Comparison of ENCODE assay signal across 2 cellular contexts in the genomic region with DNA sequence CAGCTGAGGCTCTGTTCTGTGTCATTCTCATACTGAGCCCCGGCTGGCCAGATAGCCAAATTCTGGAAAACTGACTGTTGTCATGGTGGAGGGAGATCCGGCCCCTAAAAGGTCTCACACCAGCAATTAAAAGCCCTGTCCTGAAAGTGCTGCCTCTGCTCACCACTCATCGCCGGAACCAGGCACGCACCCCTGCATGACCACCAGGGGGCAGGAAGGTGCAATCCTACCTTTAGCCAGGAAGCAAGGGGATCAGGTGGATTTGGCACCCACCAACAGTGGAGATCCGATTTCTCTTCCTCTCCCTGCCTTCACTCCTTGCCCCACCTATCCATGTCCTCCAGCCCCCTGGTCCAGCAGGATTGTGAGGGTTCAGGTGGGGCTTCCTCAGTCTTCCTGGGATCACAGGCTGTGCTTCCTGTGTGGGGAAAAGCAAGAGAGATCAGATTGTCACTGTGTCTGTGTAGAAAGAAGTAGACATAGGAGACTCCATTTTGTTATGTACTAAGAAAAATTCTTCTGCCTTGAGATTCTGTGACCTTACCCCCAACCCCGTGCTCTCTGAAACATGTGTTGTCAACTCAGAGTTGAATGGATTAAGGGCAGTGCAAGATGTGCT.
TF ChIP-seq lines count a peak whose summit lies in the region.

No MANE protein-coding gene starts in this region.

TF ChIP-seq in GM23338, 12 proteins besides CTCF, POLR2A, EP300 and RAD21:
- TF ChIP-seq POLR2AphosphoS5 (IDR thresholded peaks at IDR 0.05; ENCODE audit: low read depth) (no peak), CREB1 (CRISPR knock-in tag; IDR thresholded peaks at IDR 0.05; ENCODE audit: low read depth) (peak; percentile 33; the same call in 1 of the 2 replicates), EZH2 (IDR thresholded peaks at IDR 0.05; ENCODE audit: low read depth, unreplicated experiment) (no peak), JUNB (IDR thresholded peaks at IDR 0.05; ENCODE audit: unreplicated experiment) (no peak), EZH2phosphoT487 (IDR thresholded peaks at IDR 0.05; ENCODE audit: unreplicated experiment) (no peak), STAT1 (IDR thresholded peaks at IDR 0.05; ENCODE audit: unreplicated experiment) (no peak)
- TF ChIP-seq, protein P1, sequence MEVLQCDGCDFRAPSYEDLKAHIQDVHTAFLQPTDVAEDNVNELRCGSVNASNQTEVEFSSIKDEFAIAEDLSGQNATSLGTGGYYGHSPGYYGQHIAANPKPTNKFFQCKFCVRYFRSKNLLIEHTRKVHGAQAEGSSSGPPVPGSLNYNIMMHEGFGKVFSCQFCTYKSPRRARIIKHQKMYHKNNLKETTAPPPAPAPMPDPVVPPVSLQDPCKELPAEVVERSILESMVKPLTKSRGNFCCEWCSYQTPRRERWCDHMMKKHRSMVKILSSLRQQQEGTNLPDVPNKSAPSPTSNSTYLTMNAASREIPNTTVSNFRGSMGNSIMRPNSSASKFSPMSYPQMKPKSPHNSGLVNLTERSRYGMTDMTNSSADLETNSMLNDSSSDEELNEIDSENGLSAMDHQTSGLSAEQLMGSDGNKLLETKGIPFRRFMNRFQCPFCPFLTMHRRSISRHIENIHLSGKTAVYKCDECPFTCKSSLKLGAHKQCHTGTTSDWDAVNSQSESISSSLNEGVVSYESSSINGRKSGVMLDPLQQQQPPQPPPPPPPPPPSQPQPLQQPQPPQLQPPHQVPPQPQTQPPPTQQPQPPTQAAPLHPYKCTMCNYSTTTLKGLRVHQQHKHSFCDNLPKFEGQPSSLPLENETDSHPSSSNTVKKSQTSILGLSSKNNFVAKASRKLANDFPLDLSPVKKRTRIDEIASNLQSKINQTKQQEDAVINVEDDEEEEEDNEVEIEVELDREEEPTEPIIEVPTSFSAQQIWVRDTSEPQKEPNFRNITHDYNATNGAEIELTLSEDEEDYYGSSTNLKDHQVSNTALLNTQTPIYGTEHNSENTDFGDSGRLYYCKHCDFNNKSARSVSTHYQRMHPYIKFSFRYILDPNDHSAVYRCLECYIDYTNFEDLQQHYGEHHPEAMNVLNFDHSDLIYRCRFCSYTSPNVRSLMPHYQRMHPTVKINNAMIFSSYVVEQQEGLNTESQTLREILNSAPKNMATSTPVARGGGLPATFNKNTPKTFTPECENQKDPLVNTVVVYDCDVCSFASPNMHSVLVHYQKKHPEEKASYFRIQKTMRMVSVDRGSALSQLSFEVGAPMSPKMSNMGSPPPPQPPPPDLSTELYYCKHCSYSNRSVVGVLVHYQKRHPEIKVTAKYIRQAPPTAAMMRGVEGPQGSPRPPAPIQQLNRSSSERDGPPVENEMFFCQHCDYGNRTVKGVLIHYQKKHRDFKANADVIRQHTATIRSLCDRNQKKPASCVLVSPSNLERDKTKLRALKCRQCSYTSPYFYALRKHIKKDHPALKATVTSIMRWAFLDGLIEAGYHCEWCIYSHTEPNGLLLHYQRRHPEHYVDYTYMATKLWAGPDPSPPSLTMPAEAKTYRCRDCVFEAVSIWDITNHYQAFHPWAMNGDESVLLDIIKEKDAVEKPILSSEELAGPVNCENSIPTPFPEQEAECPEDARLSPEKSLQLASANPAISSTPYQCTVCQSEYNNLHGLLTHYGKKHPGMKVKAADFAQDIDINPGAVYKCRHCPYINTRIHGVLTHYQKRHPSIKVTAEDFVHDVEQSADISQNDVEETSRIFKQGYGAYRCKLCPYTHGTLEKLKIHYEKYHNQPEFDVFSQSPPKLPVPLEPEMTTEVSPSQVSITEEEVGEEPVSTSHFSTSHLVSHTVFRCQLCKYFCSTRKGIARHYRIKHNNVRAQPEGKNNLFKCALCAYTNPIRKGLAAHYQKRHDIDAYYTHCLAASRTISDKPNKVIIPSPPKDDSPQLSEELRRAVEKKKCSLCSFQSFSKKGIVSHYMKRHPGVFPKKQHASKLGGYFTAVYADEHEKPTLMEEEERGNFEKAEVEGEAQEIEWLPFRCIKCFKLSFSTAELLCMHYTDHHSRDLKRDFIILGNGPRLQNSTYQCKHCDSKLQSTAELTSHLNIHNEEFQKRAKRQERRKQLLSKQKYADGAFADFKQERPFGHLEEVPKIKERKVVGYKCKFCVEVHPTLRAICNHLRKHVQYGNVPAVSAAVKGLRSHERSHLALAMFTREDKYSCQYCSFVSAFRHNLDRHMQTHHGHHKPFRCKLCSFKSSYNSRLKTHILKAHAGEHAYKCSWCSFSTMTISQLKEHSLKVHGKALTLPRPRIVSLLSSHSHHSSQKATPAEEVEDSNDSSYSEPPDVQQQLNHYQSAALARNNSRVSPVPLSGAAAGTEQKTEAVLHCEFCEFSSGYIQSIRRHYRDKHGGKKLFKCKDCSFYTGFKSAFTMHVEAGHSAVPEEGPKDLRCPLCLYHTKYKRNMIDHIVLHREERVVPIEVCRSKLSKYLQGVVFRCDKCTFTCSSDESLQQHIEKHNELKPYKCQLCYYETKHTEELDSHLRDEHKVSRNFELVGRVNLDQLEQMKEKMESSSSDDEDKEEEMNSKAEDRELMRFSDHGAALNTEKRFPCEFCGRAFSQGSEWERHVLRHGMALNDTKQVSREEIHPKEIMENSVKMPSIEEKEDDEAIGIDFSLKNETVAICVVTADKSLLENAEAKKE (CRISPR knock-in tag; IDR thresholded peaks at IDR 0.05) = no peak
- TF ChIP-seq, protein P2, sequence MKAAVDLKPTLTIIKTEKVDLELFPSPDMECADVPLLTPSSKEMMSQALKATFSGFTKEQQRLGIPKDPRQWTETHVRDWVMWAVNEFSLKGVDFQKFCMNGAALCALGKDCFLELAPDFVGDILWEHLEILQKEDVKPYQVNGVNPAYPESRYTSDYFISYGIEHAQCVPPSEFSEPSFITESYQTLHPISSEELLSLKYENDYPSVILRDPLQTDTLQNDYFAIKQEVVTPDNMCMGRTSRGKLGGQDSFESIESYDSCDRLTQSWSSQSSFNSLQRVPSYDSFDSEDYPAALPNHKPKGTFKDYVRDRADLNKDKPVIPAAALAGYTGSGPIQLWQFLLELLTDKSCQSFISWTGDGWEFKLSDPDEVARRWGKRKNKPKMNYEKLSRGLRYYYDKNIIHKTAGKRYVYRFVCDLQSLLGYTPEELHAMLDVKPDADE (IDR thresholded peaks at IDR 0.05) = no peak
TF ChIP-seq in GM23338: peak in this region for 1.

TF ChIP-seq in H1, 55 proteins besides CTCF, POLR2A, EP300 and RAD21 (continues in another document):
- TF ChIP-seq SAP30 (IDR thresholded peaks at IDR 0.05; ENCODE audit: insufficient read depth, insufficient replicate concordance, low read length) (no peak), GABPA (IDR thresholded peaks at IDR 0.05; ENCODE audit: borderline replicate concordance, insufficient read depth, low read length) (peak; percentile 73; the same call in 1 of the 2 replicates), SIRT6 (IDR thresholded peaks at IDR 0.05; ENCODE audit: low read length) (no peak), SUZ12 (IDR thresholded peaks at IDR 0.05; ENCODE audit: low read length) (no peak), USF2 (IDR thresholded peaks at IDR 0.05; ENCODE audit: low read length) (no peak), YY1 (IDR thresholded peaks at IDR 0.05; ENCODE audit: low read depth, low read length) (no peak), SRF (IDR thresholded peaks at IDR 0.05; ENCODE audit: low read depth, low read length) (no peak), SP4 (IDR thresholded peaks at IDR 0.05; ENCODE audit: low read length) (no peak), JUN (IDR thresholded peaks at IDR 0.05; ENCODE audit: low read depth, low read length) (no peak), CREB1 (IDR thresholded peaks at IDR 0.05) (no peak), KDM5A (IDR thresholded peaks at IDR 0.05; ENCODE audit: low read length) (no peak), TAF7 (optimal IDR thresholded peaks at IDR 0.05; ENCODE audit: borderline replicate concordance, low read depth, low read length) (no peak), ATF2 (IDR thresholded peaks at IDR 0.05; ENCODE audit: low read length) (no peak), CEBPB (IDR thresholded peaks at IDR 0.05; ENCODE audit: low read depth, low read length) (no peak), RBBP5 (IDR thresholded peaks at IDR 0.05; ENCODE audit: borderline replicate concordance, low read depth, low read length) (no peak), KDM1A (IDR thresholded peaks at IDR 0.05; ENCODE audit: borderline replicate concordance, low read length) (no peak), TEAD4 (IDR thresholded peaks at IDR 0.05; ENCODE audit: low read depth, low read length) (0 out of 2 replicates have a peak, but pooled peaks have one; percentile 23), HDAC2 (IDR thresholded peaks at IDR 0.05; ENCODE audit: borderline replicate concordance in 1 of 2, low read depth in 2 of 2, low read length in 2 of 2) (no peak), CBX5 (IDR thresholded peaks at IDR 0.05; ENCODE audit: low read depth, low read length) (no peak), JUND (IDR thresholded peaks at IDR 0.05; ENCODE audit: low read length) (0 out of 2 replicates have a peak, but pooled peaks have one; percentile 29)
- TF ChIP-seq, protein P3, sequence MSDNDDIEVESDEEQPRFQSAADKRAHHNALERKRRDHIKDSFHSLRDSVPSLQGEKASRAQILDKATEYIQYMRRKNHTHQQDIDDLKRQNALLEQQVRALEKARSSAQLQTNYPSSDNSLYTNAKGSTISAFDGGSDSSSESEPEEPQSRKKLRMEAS (IDR thresholded peaks at IDR 0.05) = peak; percentile 64
- TF ChIP-seq, protein P4, sequence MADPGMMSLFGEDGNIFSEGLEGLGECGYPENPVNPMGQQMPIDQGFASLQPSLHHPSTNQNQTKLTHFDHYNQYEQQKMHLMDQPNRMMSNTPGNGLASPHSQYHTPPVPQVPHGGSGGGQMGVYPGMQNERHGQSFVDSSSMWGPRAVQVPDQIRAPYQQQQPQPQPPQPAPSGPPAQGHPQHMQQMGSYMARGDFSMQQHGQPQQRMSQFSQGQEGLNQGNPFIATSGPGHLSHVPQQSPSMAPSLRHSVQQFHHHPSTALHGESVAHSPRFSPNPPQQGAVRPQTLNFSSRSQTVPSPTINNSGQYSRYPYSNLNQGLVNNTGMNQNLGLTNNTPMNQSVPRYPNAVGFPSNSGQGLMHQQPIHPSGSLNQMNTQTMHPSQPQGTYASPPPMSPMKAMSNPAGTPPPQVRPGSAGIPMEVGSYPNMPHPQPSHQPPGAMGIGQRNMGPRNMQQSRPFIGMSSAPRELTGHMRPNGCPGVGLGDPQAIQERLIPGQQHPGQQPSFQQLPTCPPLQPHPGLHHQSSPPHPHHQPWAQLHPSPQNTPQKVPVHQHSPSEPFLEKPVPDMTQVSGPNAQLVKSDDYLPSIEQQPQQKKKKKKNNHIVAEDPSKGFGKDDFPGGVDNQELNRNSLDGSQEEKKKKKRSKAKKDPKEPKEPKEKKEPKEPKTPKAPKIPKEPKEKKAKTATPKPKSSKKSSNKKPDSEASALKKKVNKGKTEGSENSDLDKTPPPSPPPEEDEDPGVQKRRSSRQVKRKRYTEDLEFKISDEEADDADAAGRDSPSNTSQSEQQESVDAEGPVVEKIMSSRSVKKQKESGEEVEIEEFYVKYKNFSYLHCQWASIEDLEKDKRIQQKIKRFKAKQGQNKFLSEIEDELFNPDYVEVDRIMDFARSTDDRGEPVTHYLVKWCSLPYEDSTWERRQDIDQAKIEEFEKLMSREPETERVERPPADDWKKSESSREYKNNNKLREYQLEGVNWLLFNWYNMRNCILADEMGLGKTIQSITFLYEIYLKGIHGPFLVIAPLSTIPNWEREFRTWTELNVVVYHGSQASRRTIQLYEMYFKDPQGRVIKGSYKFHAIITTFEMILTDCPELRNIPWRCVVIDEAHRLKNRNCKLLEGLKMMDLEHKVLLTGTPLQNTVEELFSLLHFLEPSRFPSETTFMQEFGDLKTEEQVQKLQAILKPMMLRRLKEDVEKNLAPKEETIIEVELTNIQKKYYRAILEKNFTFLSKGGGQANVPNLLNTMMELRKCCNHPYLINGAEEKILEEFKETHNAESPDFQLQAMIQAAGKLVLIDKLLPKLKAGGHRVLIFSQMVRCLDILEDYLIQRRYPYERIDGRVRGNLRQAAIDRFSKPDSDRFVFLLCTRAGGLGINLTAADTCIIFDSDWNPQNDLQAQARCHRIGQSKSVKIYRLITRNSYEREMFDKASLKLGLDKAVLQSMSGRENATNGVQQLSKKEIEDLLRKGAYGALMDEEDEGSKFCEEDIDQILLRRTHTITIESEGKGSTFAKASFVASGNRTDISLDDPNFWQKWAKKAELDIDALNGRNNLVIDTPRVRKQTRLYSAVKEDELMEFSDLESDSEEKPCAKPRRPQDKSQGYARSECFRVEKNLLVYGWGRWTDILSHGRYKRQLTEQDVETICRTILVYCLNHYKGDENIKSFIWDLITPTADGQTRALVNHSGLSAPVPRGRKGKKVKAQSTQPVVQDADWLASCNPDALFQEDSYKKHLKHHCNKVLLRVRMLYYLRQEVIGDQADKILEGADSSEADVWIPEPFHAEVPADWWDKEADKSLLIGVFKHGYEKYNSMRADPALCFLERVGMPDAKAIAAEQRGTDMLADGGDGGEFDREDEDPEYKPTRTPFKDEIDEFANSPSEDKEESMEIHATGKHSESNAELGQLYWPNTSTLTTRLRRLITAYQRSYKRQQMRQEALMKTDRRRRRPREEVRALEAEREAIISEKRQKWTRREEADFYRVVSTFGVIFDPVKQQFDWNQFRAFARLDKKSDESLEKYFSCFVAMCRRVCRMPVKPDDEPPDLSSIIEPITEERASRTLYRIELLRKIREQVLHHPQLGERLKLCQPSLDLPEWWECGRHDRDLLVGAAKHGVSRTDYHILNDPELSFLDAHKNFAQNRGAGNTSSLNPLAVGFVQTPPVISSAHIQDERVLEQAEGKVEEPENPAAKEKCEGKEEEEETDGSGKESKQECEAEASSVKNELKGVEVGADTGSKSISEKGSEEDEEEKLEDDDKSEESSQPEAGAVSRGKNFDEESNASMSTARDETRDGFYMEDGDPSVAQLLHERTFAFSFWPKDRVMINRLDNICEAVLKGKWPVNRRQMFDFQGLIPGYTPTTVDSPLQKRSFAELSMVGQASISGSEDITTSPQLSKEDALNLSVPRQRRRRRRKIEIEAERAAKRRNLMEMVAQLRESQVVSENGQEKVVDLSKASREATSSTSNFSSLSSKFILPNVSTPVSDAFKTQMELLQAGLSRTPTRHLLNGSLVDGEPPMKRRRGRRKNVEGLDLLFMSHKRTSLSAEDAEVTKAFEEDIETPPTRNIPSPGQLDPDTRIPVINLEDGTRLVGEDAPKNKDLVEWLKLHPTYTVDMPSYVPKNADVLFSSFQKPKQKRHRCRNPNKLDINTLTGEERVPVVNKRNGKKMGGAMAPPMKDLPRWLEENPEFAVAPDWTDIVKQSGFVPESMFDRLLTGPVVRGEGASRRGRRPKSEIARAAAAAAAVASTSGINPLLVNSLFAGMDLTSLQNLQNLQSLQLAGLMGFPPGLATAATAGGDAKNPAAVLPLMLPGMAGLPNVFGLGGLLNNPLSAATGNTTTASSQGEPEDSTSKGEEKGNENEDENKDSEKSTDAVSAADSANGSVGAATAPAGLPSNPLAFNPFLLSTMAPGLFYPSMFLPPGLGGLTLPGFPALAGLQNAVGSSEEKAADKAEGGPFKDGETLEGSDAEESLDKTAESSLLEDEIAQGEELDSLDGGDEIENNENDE (IDR thresholded peaks at IDR 0.05; ENCODE audit: insufficient replicate concordance, low read length) = no peak
